In genomic region chrX:111680988-111681779, GRCh38 we compare ENCODE assay signal across 8 cellular contexts. TPM values are rescaled to one million over a fixed set of nuclear protein-coding genes. Genes with fewer than 3 reads are reported as not detected.
A peak's percentile ranks its signal among the peaks of the same experiment; 100 is the strongest.
DNase-seq lines count a peak whose midpoint lies in the region; ATAC-seq, FAIRE-seq and TF ChIP-seq lines count a peak whose summit lies in the region.

Gene ALG13 (plus strand): TSS chrX:111681170. CDS start chrX:111681219, 49 bp downstream.

- ATAC-seq in RWPE2 (ENCODE audit: low read depth) = peak; percentile 93
- peak; percentile 84 to 94 (median 88) for ATAC-seq in natural killer cell

- peak; percentile 83 for TF ChIP-seq POLR2A in H54 (IDR thresholded peaks at IDR 0.05; ENCODE audit: low read depth, low read length)

- peak within 1 kb of the TSS; percentile 100 for H3K9ac ChIP-seq in ES-I3 (ENCODE audit: low read depth, low read length)

- intact Hi-C loops in natural killer cell (cut with micrococcal nuclease) = no loop called here

- H3K27me3 ChIP-seq in RWPE2 (ENCODE audit: insufficient read depth, poor library complexity, severe bottlenecking) = no peaks in the 10 kb centered on the region

- H3K4me3 Mint-ChIP-seq in natural killer cell = peak within 1 kb of the TSS; percentile 89

- no peaks in the 10 kb centered on the region for H3K9me3 ChIP-seq in ES-I3 (ENCODE audit: control insufficient read depth, insufficient read depth, low read length)
- no peaks in the 10 kb centered on the region for H3K9me3 ChIP-seq in RWPE2 (ENCODE audit: severe bottlenecking)

- H3K27ac ChIP-seq in RWPE2 (ENCODE audit: poor library complexity, severe bottlenecking) = peak within 1 kb of the TSS; percentile 72

- peak within 1 kb of the TSS; percentile 95 for H3K4me3 ChIP-seq in RWPE2 (ENCODE audit: severe bottlenecking)

- H3K36me3 ChIP-seq in ES-I3 (ENCODE audit: insufficient read depth, low read length) (peaks cover 5% of the 10 kb centered on the region), RWPE2 (ENCODE audit: low read depth) (peaks cover 27% of the 10 kb centered on the region)

- DNase-seq in H54 (ENCODE audit: insufficient read length, low spot score) (peak; percentile 61), LoVo (ENCODE audit: low spot score) (peak; percentile 77), RWPE2 (ENCODE audit: low spot score) (peak; percentile 77), fibroblast of peridontal ligament (ENCODE audit: extremely low read depth) (peak; percentile 92), natural killer cell (peak; percentile 80)
- DNase-seq in activated T-helper 9 cell treated with anti-CD3 and anti-CD28 coated beads, Interleukin-2, amount 50 U/mL, for 16 hours (ENCODE audit: low read depth) = peak; percentile 84
- peak; percentile 86 for DNase-seq in stimulated activated naive CD4-positive, alpha-beta T cell treated with Interleukin-2 at 50 U/mL for 16 hours (lab: John Stamatoyannopoulos, UW)

- H3K4me1 ChIP-seq in ES-I3 (ENCODE audit: insufficient read depth, low read length) (peaks cover 7% of the 10 kb centered on the region; the same call in 1 of the 2 replicates), RWPE2 (ENCODE audit: insufficient read depth, poor library complexity, severe bottlenecking) (no peaks in the 10 kb centered on the region)

- peak; percentile 87 for FAIRE-seq in H54 (lab: Jason Lieb, UNC)

- H3K9me3 Mint-ChIP-seq in natural killer cell = no peaks in the 10 kb centered on the region

- peaks cover 15 to 20% of the 10 kb centered on the region in 2 donors for H3K4me1 Mint-ChIP-seq in natural killer cell

- TF ChIP-seq CTCF in RWPE2 (IDR thresholded peaks at IDR 0.05; ENCODE audit: poor library complexity, severe bottlenecking) (peak; percentile 51), natural killer cell (IDR thresholded peaks at IDR 0.05) (peak; percentile 64)

- peak within 1 kb of the TSS; percentile 94 to 99 for H3K27ac Mint-ChIP-seq in natural killer cell

- H3K36me3 Mint-ChIP-seq in natural killer cell = no peaks in the 10 kb centered on the region

- H3K27me3 Mint-ChIP-seq in natural killer cell (ENCODE audit: low read depth in 2 of 2) = no peaks in the 10 kb centered on the region

RNA-seq across cellular contexts. Expression of gene ALG13, which starts in this region (rescaled TPM):
- total RNA-seq in natural killer cell = 100 to 1,000 TPM in 1 of 3 donors, 10 to 100 TPM in 2; 57.3 to 120 (median 97.2) TPM

Comparison
In these comparisons a context has a peak if more than half of its experiments do, and no peak if none do; other contexts are left out.
1. Peak in every context shown above with its lines: DNase-seq, ATAC-seq, H3K4me3 ChIP-seq and H3K27ac ChIP-seq.